Comparison of ENCODE assay signal across 12 cellular contexts in genomic region chr18:63158012-63158631, GRCh38.
DNase-seq lines count a peak whose midpoint lies in the region; ATAC-seq, FAIRE-seq and TF ChIP-seq lines count a peak whose summit lies in the region.
"Had no signal": no experiment of that assay in that cellular context is flagged by ENCODE, and none has a peak within 500 bp of the region (broad histone marks: within the 10 kb centered on the region; RNA-seq: fewer than 3 reads in every experiment).

No MANE protein-coding gene starts in this region.

- intact Hi-C loops in activated B cell treated with CpG ODN at 0.5 μM for 24 hours (cut with micrococcal nuclease) = loop anchor here (2.0 to 5.0 kb wide), 4 partner anchors 36 to 636 kb away; partner anchors contain the start of gene ZCCHC2
- intact Hi-C loops in thyroid gland (cut with DNase I) = no loop called here

- peaks cover 32 to 79% of the 10 kb centered on the region in 2 donors for H3K4me1 ChIP-seq in thyroid gland

- POLR2A ChIA-PET in activated B cell treated with CpG ODN at 0.5 μM for 24 hours (lab: Charles Lee) = interaction anchor here (0.5 to 11.7 kb wide), 15 partner anchors 15 to 162 kb away, joined by 3 to 180 read pairs (median 9); partner anchors contain the start of gene BCL2

- no peaks in the 10 kb centered on the region for H3K9me3 Mint-ChIP-seq in activated B cell treated with CpG ODN at 0.5 μM for 24 hours
- peaks cover 2 to 7% of the 10 kb centered on the region in 2 donors for H3K9me3 Mint-ChIP-seq in effector memory CD8-positive, alpha-beta T cell
- H3K9me3 Mint-ChIP-seq: HFFc6 had no signal

- peak; percentile 36 for DNase-seq in activated T-cell treated with anti-CD3 and anti-CD28 coated beads, Interleukin-2, amount 50 U/mL, for 1 hour
- DNase-seq in activated T-cell treated with anti-CD3 and anti-CD28 coated beads for 4 hours (no peak), activated B cell treated with CpG ODN at 0.5 μM for 24 hours (no peak), thyroid gland (no peak), activated gamma-delta T cell (lab: John Stamatoyannopoulos, UW) (no peak), HTR-8/SVneo (ENCODE audit: insufficient read length, low spot score) (no peak), A172 (ENCODE audit: low spot score) (no peak)
- DNase-seq in effector memory CD8-positive, alpha-beta T cell = no peak
- DNase-seq: adrenal gland, HFFc6, left lung had no signal

- no peaks in the 10 kb centered on the region for H3K36me3 ChIP-seq in thyroid gland
- H3K36me3 ChIP-seq: adrenal gland, left lung, tibial nerve had no signal

- peak overlapping the region; percentile 84 for H3K4me3 Mint-ChIP-seq in activated B cell treated with CpG ODN at 0.5 μM for 24 hours
- H3K4me3 Mint-ChIP-seq in effector memory CD8-positive, alpha-beta T cell = peak overlapping the region; percentile 75 to 79
- H3K4me3 Mint-ChIP-seq: HFFc6 had no signal

- no peaks in the 10 kb centered on the region for H3K27me3 Mint-ChIP-seq in activated B cell treated with CpG ODN at 0.5 μM for 24 hours
- no peaks in the 10 kb centered on the region for H3K27me3 Mint-ChIP-seq in effector memory CD8-positive, alpha-beta T cell

- H3K27me3 ChIP-seq in thyroid gland = no peaks in the 10 kb centered on the region
- H3K27me3 ChIP-seq: adrenal gland, left lung, tibial nerve had no signal

- ATAC-seq in activated B cell treated with CpG ODN at 0.5 μM for 24 hours (ENCODE audit: low read depth) = no peak
- no peak for ATAC-seq in effector memory CD8-positive, alpha-beta T cell (replicated peaks)
- ATAC-seq: left lung had no signal

- FAIRE-seq in HTR-8/SVneo (lab: Jason Lieb, UNC) = no peak

- CTCF ChIA-PET in activated B cell treated with CpG ODN at 0.5 μM for 24 hours (lab: Charles Lee) = interaction anchor here (0.6 to 3.8 kb wide), 10 partner anchors 14 to 160 kb away, joined by 3 to 32 read pairs (median 5); no protein-coding TSS in a partner anchor

- H3K27ac ChIP-seq in thyroid gland = peak overlapping the region in 2 of 3 donors; percentile 22 to 39
- H3K27ac ChIP-seq: adrenal gland, left lung had no signal

- WGBS in thyroid gland, 2 donors = 73 to 77% methylated on average over 7 of the region's 7 CpGs

- no peak overlapping the region for H3K4me3 ChIP-seq in thyroid gland (replicated peaks in 1 of 3)
- H3K4me3 ChIP-seq: adrenal gland, left lung had no signal

- peak overlapping the region; percentile 99 for H3K27ac Mint-ChIP-seq in activated B cell treated with CpG ODN at 0.5 μM for 24 hours
- H3K27ac Mint-ChIP-seq in effector memory CD8-positive, alpha-beta T cell = peak overlapping the region; percentile 97 to 99
- H3K27ac Mint-ChIP-seq: HFFc6 had no signal

- peaks cover 43% of the 10 kb centered on the region for H3K36me3 Mint-ChIP-seq in activated B cell treated with CpG ODN at 0.5 μM for 24 hours (ENCODE audit: low read depth)
- H3K36me3 Mint-ChIP-seq in effector memory CD8-positive, alpha-beta T cell (ENCODE audit: insufficient read depth) = peaks cover 36% of the 10 kb centered on the region

- no peak for TF ChIP-seq POLR2A in thyroid gland (IDR thresholded peaks at IDR 0.05)

- H3K9me3 ChIP-seq in thyroid gland = no peaks in the 10 kb centered on the region
- H3K9me3 ChIP-seq: adrenal gland, left lung, tibial nerve had no signal

- TF ChIP-seq CTCF in activated B cell treated with CpG ODN at 0.5 μM for 24 hours (IDR thresholded peaks at IDR 0.05) (no peak), thyroid gland (IDR thresholded peaks at IDR 0.05) (no peak)

- peaks cover 100% of the 10 kb centered on the region for H3K4me1 Mint-ChIP-seq in activated B cell treated with CpG ODN at 0.5 μM for 24 hours
- peaks cover 87 to 96% of the 10 kb centered on the region in 2 donors for H3K4me1 Mint-ChIP-seq in effector memory CD8-positive, alpha-beta T cell (ENCODE audit: low read depth in 2 of 2)
